15 cellular contexts compared by ENCODE assay signal in the genomic region with DNA sequence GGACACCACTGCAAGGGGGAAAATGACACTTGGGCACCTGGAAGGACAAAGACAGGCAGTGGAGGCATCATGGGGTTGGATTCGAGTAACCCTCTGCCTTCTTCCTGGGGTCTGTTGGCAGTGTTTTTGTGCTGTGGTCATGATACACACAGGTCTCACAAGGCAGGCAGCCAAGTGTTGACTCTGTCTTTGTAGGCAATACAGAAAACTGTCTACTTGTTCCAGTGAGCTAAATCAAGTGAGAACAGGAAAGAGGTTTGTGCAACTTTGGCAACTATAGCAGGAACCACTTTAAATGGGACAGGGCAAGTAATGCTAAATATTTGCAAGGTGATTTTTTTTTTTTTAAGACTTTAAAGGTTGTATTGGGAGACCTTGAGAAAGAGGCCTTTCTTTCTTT.
"Had no signal": no experiment of that assay in that cellular context is flagged by ENCODE, and none has a peak within 500 bp of the region (broad histone marks: within the 10 kb centered on the region; RNA-seq: fewer than 3 reads in every experiment).

No MANE protein-coding gene starts in this region.

- H3K27ac Mint-ChIP-seq: activated naive CD4-positive, alpha-beta T cell treated with anti-CD3 and anti-CD28 coated beads, Interleukin-2, amount 50 U/mL, for 24 hours; endodermal cell; immature natural killer cell; memory B cell; stimulated activated naive CD8-positive, alpha-beta T cell treated with anti-CD3 and anti-CD28 coated beads, Interleukin-15, amount 100 ng/mL, for 72 hours; T-helper 2 cell treated with Interferon-gamma antibody and Interleukin-4, amounts not matched to agents 5 μg/mL and 100 μg/mL, for 36 hours had no signal

- H3K4me3 ChIP-seq: testis had no signal

- H3K9me3 Mint-ChIP-seq: immature natural killer cell, memory B cell had no signal

- H3K4me3 Mint-ChIP-seq: activated naive CD4-positive, alpha-beta T cell treated with anti-CD3 and anti-CD28 coated beads, Interleukin-2, amount 50 U/mL, for 24 hours; endodermal cell; immature natural killer cell; memory B cell; nephron; stimulated activated naive CD8-positive, alpha-beta T cell treated with anti-CD3 and anti-CD28 coated beads, Interleukin-15, amount 100 ng/mL, for 72 hours; T-helper 2 cell treated with Interferon-gamma antibody and Interleukin-4, amounts not matched to agents 5 μg/mL and 100 μg/mL, for 36 hours had no signal

- H3K36me3 ChIP-seq: brain microvascular endothelial cell had no signal

- H3K9me3 ChIP-seq: testis had no signal

- H3K27ac ChIP-seq: brain microvascular endothelial cell, testis had no signal

- H3K4me1 Mint-ChIP-seq: activated naive CD4-positive, alpha-beta T cell treated with anti-CD3 and anti-CD28 coated beads, Interleukin-2, amount 50 U/mL, for 24 hours; immature natural killer cell; stimulated activated naive CD8-positive, alpha-beta T cell treated with anti-CD3 and anti-CD28 coated beads, Interleukin-15, amount 100 ng/mL, for 72 hours had no signal

- ATAC-seq: activated CD4-positive, CD25-positive, alpha-beta regulatory T cell treated with anti-CD3 and anti-CD28 coated beads, Interleukin-2, amount 50 U/mL, for 24 hours; stimulated activated naive CD8-positive, alpha-beta T cell treated with anti-CD3 and anti-CD28 coated beads, Interleukin-15, amount 100 ng/mL, for 72 hours had no signal

- H3K4me1 ChIP-seq: testis had no signal

- H3K27me3 Mint-ChIP-seq: activated naive CD4-positive, alpha-beta T cell treated with anti-CD3 and anti-CD28 coated beads, Interleukin-2, amount 50 U/mL, for 24 hours; memory B cell; stimulated activated naive CD8-positive, alpha-beta T cell treated with anti-CD3 and anti-CD28 coated beads, Interleukin-15, amount 100 ng/mL, for 72 hours had no signal

- H3K27me3 ChIP-seq: brain microvascular endothelial cell, testis had no signal

- H3K36me3 Mint-ChIP-seq: activated naive CD4-positive, alpha-beta T cell treated with anti-CD3 and anti-CD28 coated beads, Interleukin-2, amount 50 U/mL, for 24 hours had no signal

- DNase-seq: activated T-cell treated with anti-CD3 and anti-CD28 coated beads, Interleukin-2, amount 50 U/mL, for 1 hour; brain microvascular endothelial cell; dermis blood vessel endothelial cell; endodermal cell; glutamatergic neuron; immature natural killer cell; stimulated activated CD4-positive, alpha-beta T cell treated with anti-CD3 and anti-CD28 coated beads, Interleukin-4, amount 100 ng/mL, for 1 hour; stimulated activated CD8-positive, alpha-beta memory T cell treated with anti-CD3 and anti-CD28 coated beads, Interleukin-4, amount 100 ng/mL, for 48 hours; stimulated activated naive CD8-positive, alpha-beta T cell treated with anti-CD3 and anti-CD28 coated beads, Interleukin-15, amount 100 ng/mL, for 72 hours; testis had no signal
